In the genomic region with DNA sequence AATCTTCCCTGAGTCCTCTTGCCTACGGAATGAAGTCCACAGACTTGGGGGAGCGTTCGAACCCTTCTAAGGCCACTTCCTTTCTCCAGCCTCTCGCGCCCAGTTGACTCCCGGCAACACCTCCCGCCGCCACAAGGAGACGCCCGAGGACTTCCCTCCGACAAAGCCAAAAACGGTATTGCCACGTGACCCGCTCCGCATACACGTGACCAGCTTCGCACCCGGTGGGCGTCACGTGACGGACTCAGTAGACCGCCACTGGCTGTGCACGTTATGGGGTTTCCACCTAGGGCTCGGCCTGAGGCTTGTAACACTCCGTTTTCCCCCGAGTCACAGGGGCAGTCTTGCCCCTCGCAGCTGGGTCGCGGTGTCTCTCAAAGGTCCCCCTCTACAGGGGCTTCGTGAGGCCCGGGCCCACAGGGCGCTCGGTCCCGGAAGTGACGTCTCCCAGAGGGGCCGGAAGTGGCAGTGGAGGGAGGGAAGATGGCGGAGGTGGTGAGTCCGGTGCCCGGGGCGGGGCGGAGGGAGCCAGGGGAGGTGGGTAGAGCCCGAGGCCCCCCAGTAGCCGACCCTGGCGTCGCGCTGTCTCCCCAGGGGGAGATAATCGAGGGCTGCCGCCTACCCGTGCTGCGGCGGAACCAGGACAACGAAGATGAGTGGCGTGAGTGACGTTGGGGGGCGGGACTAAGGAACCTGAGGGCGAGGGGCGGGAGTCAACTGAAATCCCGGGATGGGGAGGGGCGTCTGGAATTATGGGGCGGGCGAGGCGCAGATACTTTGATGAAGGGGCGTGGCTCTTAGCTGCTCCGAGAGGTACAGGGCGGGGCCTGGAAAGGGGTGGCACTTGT, we compare ENCODE assay signal across 7 cellular contexts.
A peak's percentile ranks its signal among the peaks of the same experiment; 100 is the strongest.
DNase-seq lines count a peak whose midpoint lies in the region; ATAC-seq and TF ChIP-seq lines count a peak whose summit lies in the region.

KAT5 (plus strand) TSS at position 468 of the 848 bp plus-strand sequence; CDS start at position 484, 16 bp downstream.

- in situ Hi-C loops in astrocyte of the cerebellum (cut with HindIII; ENCODE audit: low sequenced_read_pairs) = no loop called here

- ATAC-seq in GM18502 (IDR thresholded peaks at IDR 0.05; ENCODE audit: poor library complexity, unreplicated experiment) (peak; percentile 78), HG02973 (IDR thresholded peaks at IDR 0.05; ENCODE audit: unreplicated experiment) (peak; percentile 74)

- peak; percentile 99 for DNase-seq in NCI-H2029 (lab: John Stamatoyannopoulos, UW)
- peak; percentile 97 for DNase-seq in T-helper 22 cell (ENCODE audit: low read depth)
- DNase-seq in astrocyte of the cerebellum (ENCODE audit: low read depth) = peak; percentile 96
- DNase-seq in hippocampal formation (lab: John Stamatoyannopoulos, UW) = peak; percentile 94 to 99
- peak; percentile 100 for DNase-seq in retina

- peak within 1 kb of the TSS; percentile 70 for H3K4me3 ChIP-seq in astrocyte of the cerebellum (ENCODE audit: low read depth, low read length)

- peak; percentile 98 for TF ChIP-seq CTCF in astrocyte of the cerebellum (IDR thresholded peaks at IDR 0.05; ENCODE audit: low read depth, low read length, missing control alignments)

Comparison
In these comparisons a context has a peak if more than half of its experiments do, and no peak if none do; other contexts are left out.
1. Peak in every context shown above with its lines: DNase-seq, ATAC-seq and H3K4me3 ChIP-seq.